ENCODE assay signal across 1 cellular context in genomic region chr1:51669191-51669590, GRCh38.
TF ChIP-seq lines count a peak whose summit lies in the region.

No MANE protein-coding gene starts in this region.

TF ChIP-seq in neural cell, 6 proteins besides CTCF, POLR2A, EP300 and RAD21 (continued from another document):
- no peak for TF ChIP-seq REST (IDR thresholded peaks at IDR 0.05; ENCODE audit: borderline replicate concordance)
